15 cellular contexts compared by ENCODE assay signal in the genomic region with DNA sequence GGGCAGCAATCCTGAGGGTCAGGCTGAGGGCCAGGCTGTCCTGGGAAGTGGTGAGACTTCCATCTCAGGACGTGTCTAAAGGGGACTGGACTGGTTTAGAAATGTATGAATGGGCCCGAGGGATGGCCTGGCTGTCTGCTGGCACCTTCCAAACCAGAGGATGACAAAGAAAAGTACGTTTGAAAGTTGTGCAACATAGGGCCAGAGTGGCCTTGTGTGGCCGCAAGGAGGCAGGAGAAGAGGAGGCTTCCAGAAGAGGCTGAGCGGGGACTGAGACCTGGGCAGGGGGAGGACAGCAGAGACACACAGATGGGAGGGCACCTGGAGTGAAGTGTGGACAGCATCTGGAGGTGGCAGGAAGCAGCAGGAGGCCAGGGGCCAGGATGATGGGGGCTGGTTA. TPM values are rescaled to one million over a fixed set of nuclear protein-coding genes. Genes with fewer than 3 reads are reported as not detected.
DNase-seq lines count a peak whose midpoint lies in the region; ATAC-seq and TF ChIP-seq lines count a peak whose summit lies in the region.
"Had no signal": no experiment of that assay in that cellular context is flagged by ENCODE, and none has a peak within 500 bp of the region (broad histone marks: within the 10 kb centered on the region; RNA-seq: fewer than 3 reads in every experiment).

No MANE protein-coding gene starts in this region.

- no peak overlapping the region for H3K18ac ChIP-seq in mesenchymal stem cell (ENCODE audit: low read depth in 1 of 2, low read length in 2 of 2)

- H2AK5ac ChIP-seq in mesenchymal stem cell (ENCODE audit: low read length, severe bottlenecking) = peak overlapping the region; percentile 10

- ATAC-seq in T-helper 17 cell = no peak
- ATAC-seq in left colon = no peak
- no peak for ATAC-seq in HG03025 (IDR thresholded peaks at IDR 0.05; ENCODE audit: low FRiP score, unreplicated experiment)

- no peak overlapping the region for H2BK5ac ChIP-seq in mesenchymal stem cell (ENCODE audit: low read depth, low read length, poor library complexity, severe bottlenecking)

- H4K20me1 ChIP-seq in BLaER1 = no peaks in the 10 kb centered on the region

- peaks cover 0 to 49% (median 1%) of the 10 kb centered on the region in 3 donors for H3K36me3 Mint-ChIP-seq in CD8-positive, alpha-beta memory T cell
- peaks cover 5% of the 10 kb centered on the region for H3K36me3 Mint-ChIP-seq in T-helper 17 cell (ENCODE audit: low read depth)

- H4K8ac ChIP-seq in mesenchymal stem cell (ENCODE audit: low read length) = no peak overlapping the region

- peaks cover 2% of the 10 kb centered on the region for H3K79me1 ChIP-seq in mesenchymal stem cell (replicated peaks; ENCODE audit: low read length, poor library complexity, severe bottlenecking)

- peak overlapping the region; percentile 51 to 99 (median 88) for H3K27ac Mint-ChIP-seq in CD8-positive, alpha-beta memory T cell
- peak overlapping the region; percentile 98 for H3K27ac Mint-ChIP-seq in T-helper 17 cell

- H3K4me1 ChIP-seq in BLaER1 (peaks cover 53% of the 10 kb centered on the region), mesenchymal stem cell (ENCODE audit: control insufficient read depth, insufficient read depth, low read depth, low read length) (peaks cover 33% of the 10 kb centered on the region), BE2C (no peaks in the 10 kb centered on the region)
- peaks cover 24% of the 10 kb centered on the region for H3K4me1 ChIP-seq in CD8-positive, alpha-beta memory T cell (ENCODE audit: insufficient read depth, low read length)
- H3K4me1 ChIP-seq: sigmoid colon had no signal

- H2BK120ac ChIP-seq in mesenchymal stem cell (ENCODE audit: low read depth, low read length) = no peak overlapping the region

- 72% methylated on average over 5 of the region's 5 CpGs for WGBS in mesenchymal stem cell

- no peak for TF ChIP-seq CTCF in BE2C (IDR thresholded peaks at IDR 0.05; ENCODE audit: low read depth, low read length)

- H3K27me3 ChIP-seq in BLaER1 (no peaks in the 10 kb centered on the region), mesenchymal stem cell (ENCODE audit: control insufficient read depth in 1 of 2, insufficient read depth in 1 of 2, low read length in 2 of 2) (no peaks in the 10 kb centered on the region), BE2C (no peaks in the 10 kb centered on the region)
- no peaks in the 10 kb centered on the region for H3K27me3 ChIP-seq in CD8-positive, alpha-beta memory T cell (ENCODE audit: insufficient read depth, low read length, poor library complexity, severe bottlenecking)
- H3K27me3 ChIP-seq: brain microvascular endothelial cell, sigmoid colon had no signal

- H3K4me3 Mint-ChIP-seq in CD8-positive, alpha-beta memory T cell = peak overlapping the region in 5 of 7 donors; percentile 44 to 81 (median 57)
- H3K4me3 Mint-ChIP-seq in T-helper 17 cell = peak overlapping the region; percentile 76

- no peak overlapping the region for H2BK12ac ChIP-seq in mesenchymal stem cell (ENCODE audit: low read length in 2 of 2)

- H3K27me3 Mint-ChIP-seq in CD8-positive, alpha-beta memory T cell = no peaks in the 10 kb centered on the region
- no peaks in the 10 kb centered on the region for H3K27me3 Mint-ChIP-seq in T-helper 17 cell

- no peak overlapping the region for H3K4ac ChIP-seq in mesenchymal stem cell (ENCODE audit: low read depth in 1 of 2, low read length in 2 of 2)

- peaks cover 31 to 50% (median 42%) of the 10 kb centered on the region in 3 donors for H3K4me1 Mint-ChIP-seq in CD8-positive, alpha-beta memory T cell
- peaks cover 39% of the 10 kb centered on the region for H3K4me1 Mint-ChIP-seq in T-helper 17 cell

- no peak overlapping the region for H3K14ac ChIP-seq in mesenchymal stem cell (ENCODE audit: low read length in 2 of 2)

- DNase-seq in CD8-positive, alpha-beta memory T cell = no peak
- DNase-seq in T-helper 17 cell (no peak), mesenchymal stem cell (no peak), anterior cingulate cortex (lab: John Stamatoyannopoulos, UW) (no peak), left colon (no peak), BE2C (no peak)
- DNase-seq: brain microvascular endothelial cell, foreskin melanocyte, NCI-H1417, sigmoid colon had no signal

- H3K23ac ChIP-seq in mesenchymal stem cell (ENCODE audit: low read length in 2 of 2) = no peak overlapping the region

- no peak overlapping the region for H2AFZ ChIP-seq in mesenchymal stem cell (ENCODE audit: low read depth, low read length)

- H3K27ac ChIP-seq in BLaER1 (peak overlapping the region; percentile 62), mesenchymal stem cell (ENCODE audit: low read length, poor library complexity, severe bottlenecking) (no peak overlapping the region)
- H3K27ac ChIP-seq in CD8-positive, alpha-beta memory T cell (ENCODE audit: low read depth, low read length) = no peak overlapping the region
- H3K27ac ChIP-seq: brain microvascular endothelial cell, sigmoid colon had no signal

- CTCF ChIA-PET in CD8-positive, alpha-beta memory T cell (lab: Charles Lee) = interaction anchor here (1.2 to 9.4 kb wide), 2 partner anchors 18 to 33 kb away, joined by 4 to 115 read pairs; no protein-coding TSS in a partner anchor

- H3K4me2 ChIP-seq in BLaER1 = peak overlapping the region; percentile 94
- H3K4me2 ChIP-seq in mesenchymal stem cell (ENCODE audit: low read length, poor library complexity, severe bottlenecking) = no peak overlapping the region

- H3K9me3 Mint-ChIP-seq in CD8-positive, alpha-beta memory T cell = no peaks in the 10 kb centered on the region

- no peak overlapping the region for H2BK15ac ChIP-seq in mesenchymal stem cell (ENCODE audit: low read depth, poor library complexity, severe bottlenecking)

- H3K36me3 ChIP-seq in BLaER1 (peaks cover 31% of the 10 kb centered on the region), mesenchymal stem cell (ENCODE audit: control insufficient read depth in 1 of 2, insufficient read depth in 2 of 2, low read depth in 1 of 2, low read length in 2 of 2) (peaks cover 27 to 38% of the 10 kb centered on the region in 2 experiments), BE2C (peaks cover 9% of the 10 kb centered on the region; the same call in 1 of the 2 replicates)
- H3K36me3 ChIP-seq in CD8-positive, alpha-beta memory T cell (ENCODE audit: insufficient read depth, low read length) = peaks cover 14% of the 10 kb centered on the region

- POLR2A ChIA-PET in CD8-positive, alpha-beta memory T cell (lab: Charles Lee) = interaction anchor here (1.3 kb wide), 1 partner anchor 16 kb away, joined by 3 read pairs; no protein-coding TSS in a partner anchor

- peak overlapping the region; percentile 12; the same call in 1 of the 2 replicates for H3K9ac ChIP-seq in BLaER1
- no peak overlapping the region for H3K9ac ChIP-seq in mesenchymal stem cell (ENCODE audit: low read length)

- H3K4me3 ChIP-seq in BLaER1 (no peak overlapping the region), mesenchymal stem cell (ENCODE audit: insufficient read depth in 1 of 2, low read depth in 1 of 2, low read length in 2 of 2) (no peak overlapping the region), BE2C (ENCODE audit: low read depth, low read length) (no peak overlapping the region)
- H3K4me3 ChIP-seq in CD8-positive, alpha-beta memory T cell (ENCODE audit: low read length) = no peak overlapping the region
- H3K4me3 ChIP-seq: sigmoid colon had no signal

- no peak overlapping the region for H4K91ac ChIP-seq in mesenchymal stem cell (ENCODE audit: low read length)

- H3K9me3 ChIP-seq in BLaER1 (no peaks in the 10 kb centered on the region), T-helper 17 cell (ENCODE audit: control insufficient read depth, low read length, poor library complexity, severe bottlenecking) (no peaks in the 10 kb centered on the region), mesenchymal stem cell (ENCODE audit: control insufficient read depth, low read length) (no peaks in the 10 kb centered on the region), BE2C (no peaks in the 10 kb centered on the region)
- H3K9me3 ChIP-seq in CD8-positive, alpha-beta memory T cell (ENCODE audit: low read length) = no peaks in the 10 kb centered on the region
- H3K9me3 ChIP-seq: sigmoid colon had no signal

- intact Hi-C loops in left colon (cut with DNase I, micrococcal nuclease) = loop anchor here in 1 of 2 donors (10.0 kb wide), 1 partner anchor 46 kb away; a partner anchor contains a TSS

RNA-seq across cellular contexts. Expression of a gene that starts 2.6 kb away (rescaled TPM):
- total RNA-seq in CD8-positive, alpha-beta memory T cell = 10 to 100 TPM; 21.9 to 24.2 TPM
- 124 TPM for polyA plus RNA-seq in CD8-positive, alpha-beta memory T cell
- total RNA-seq in T-helper 17 cell (100 to 1,000 TPM; 206 to 261 TPM), left colon (10 to 100 TPM; 12.9 to 15.2 TPM)
- 0.39 TPM for polyA plus RNA-seq in mesenchymal stem cell (2013, experiment 1 of 2)
- polyA plus RNA-seq in mesenchymal stem cell (2013, experiment 2 of 2) = 0.59 TPM
- polyA plus RNA-seq in BE2C (2012; ENCODE audit: insufficient read depth, insufficient read length, low read depth) = 0.88 TPM
- total RNA-seq: myocyte had no signal

RNA-seq across cellular contexts. Expression of a gene that starts 17.2 kb away (rescaled TPM):
- total RNA-seq in CD8-positive, alpha-beta memory T cell = 10 to 100 TPM; 52.0 to 54.9 TPM
- 65.2 TPM for polyA plus RNA-seq in CD8-positive, alpha-beta memory T cell
- total RNA-seq in T-helper 17 cell = 10 to 100 TPM; 24.8 to 27.0 TPM
- 37.1 TPM for polyA plus RNA-seq in mesenchymal stem cell (2013, experiment 1 of 2)
- polyA plus RNA-seq in mesenchymal stem cell (2013, experiment 2 of 2) = 36.1 TPM
- 10 to 100 TPM; 29.2 to 30.2 TPM for total RNA-seq in left colon
- 71.8 TPM for polyA plus RNA-seq in BE2C (2012; ENCODE audit: insufficient read depth, insufficient read length, low read depth)

RNA-seq across cellular contexts. Expression of a gene that starts 27.5 kb away (rescaled TPM):
- total RNA-seq in CD8-positive, alpha-beta memory T cell = 1 to 10 TPM; 6.9 to 7.1 TPM
- polyA plus RNA-seq in CD8-positive, alpha-beta memory T cell = 6.0 TPM
- total RNA-seq in T-helper 17 cell (1 to 10 TPM; 3.3 to 4.9 TPM), left colon (10 to 100 TPM; 14.6 to 34.9 TPM)
- polyA plus RNA-seq in mesenchymal stem cell (2013, experiment 1 of 2) = 27.2 TPM
- 28.1 TPM for polyA plus RNA-seq in mesenchymal stem cell (2013, experiment 2 of 2)
- polyA plus RNA-seq in BE2C (2012; ENCODE audit: insufficient read depth, insufficient read length, low read depth) = 3.6 TPM

RNA-seq across cellular contexts. Expression of a gene that starts 35.4 kb away (rescaled TPM):
- not detected for total RNA-seq in CD8-positive, alpha-beta memory T cell
- not detected for polyA plus RNA-seq in CD8-positive, alpha-beta memory T cell
- total RNA-seq in T-helper 17 cell (not detected), left colon (under 1 TPM; 0.45 to 0.76 TPM)
- polyA plus RNA-seq in mesenchymal stem cell (2013, experiment 1 of 2) = not detected
- polyA plus RNA-seq in mesenchymal stem cell (2013, experiment 2 of 2) = not detected
- polyA plus RNA-seq in BE2C (2012; ENCODE audit: insufficient read depth, insufficient read length, low read depth) = not detected
- total RNA-seq: HT1080, myocyte had no signal

RNA-seq across cellular contexts. Expression of a gene that starts 43.9 kb away (rescaled TPM):
- not detected for total RNA-seq in CD8-positive, alpha-beta memory T cell
- polyA plus RNA-seq in CD8-positive, alpha-beta memory T cell = not detected
- total RNA-seq in T-helper 17 cell = not detected
- polyA plus RNA-seq in mesenchymal stem cell (2013, experiment 1 of 2) = not detected
- polyA plus RNA-seq in mesenchymal stem cell (2013, experiment 2 of 2) = not detected
- 1 to 10 TPM in 1 of 2 donors, under 1 TPM in 1; 0.47 to 2.0 TPM for total RNA-seq in left colon
- not detected for polyA plus RNA-seq in BE2C (2012; ENCODE audit: insufficient read depth, insufficient read length, low read depth)
- total RNA-seq: HT1080, myocyte, sigmoid colon, subcutaneous adipose tissue had no signal

Comparison
In these comparisons a context has a peak if more than half of its experiments do, and no peak if none do; other contexts are left out.
1. RNA of a gene that starts 2.6 kb away (total RNA-seq): 206 to 261 TPM in T-helper 17 cell; 21.9 to 24.2 TPM in CD8-positive, alpha-beta memory T cell and 12.9 to 15.2 TPM in left colon; every median in the first group is over 4 times any median in the second.